1 cellular context compared by ENCODE assay signal in the genomic region with DNA sequence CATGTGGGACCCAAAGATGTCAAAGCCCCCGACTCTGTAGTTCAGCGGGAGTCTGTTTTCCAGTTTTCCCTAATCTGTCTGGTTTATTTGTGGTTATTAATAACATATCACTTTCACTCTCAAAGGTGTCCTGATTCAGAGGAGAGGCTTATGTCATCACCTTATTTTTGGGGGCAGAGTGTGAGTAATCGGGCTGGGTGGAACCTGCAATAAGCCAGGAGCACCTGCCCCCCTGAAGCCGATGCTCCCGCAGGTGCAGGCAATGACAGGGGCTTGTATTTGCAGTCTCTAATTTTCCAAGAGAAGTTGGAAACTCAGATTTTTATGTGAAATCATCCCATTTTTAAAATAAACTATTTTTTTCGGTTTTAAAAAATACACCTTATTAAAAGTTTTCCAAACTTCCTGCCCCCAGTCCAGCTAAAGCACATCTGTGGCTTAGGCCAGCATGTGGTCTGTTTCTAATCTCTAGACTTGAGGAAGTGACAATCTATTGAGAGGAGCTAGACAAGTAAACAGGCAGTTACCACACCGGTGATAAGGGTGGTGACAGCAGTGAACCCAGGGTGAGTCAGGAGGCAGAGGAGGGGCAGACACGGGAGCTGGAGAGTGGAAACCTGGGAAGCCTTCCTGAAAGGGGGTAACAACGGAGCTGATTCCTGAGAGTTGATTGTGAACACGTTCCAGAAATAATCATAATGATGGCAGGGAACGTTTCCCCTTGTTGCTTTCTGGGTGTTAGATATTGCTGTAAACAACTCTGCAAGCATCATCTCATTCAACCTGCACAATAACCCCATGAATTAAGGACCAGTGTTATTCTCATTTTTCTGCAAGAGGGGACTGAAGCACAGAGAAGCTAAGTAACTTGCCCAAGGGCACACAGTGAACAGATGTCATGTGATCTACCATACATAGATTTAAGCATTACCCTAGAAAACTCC.
A peak's percentile ranks its signal among the peaks of the same experiment; 100 is the strongest.
TF ChIP-seq lines count a peak whose summit lies in the region.

No MANE protein-coding gene starts in this region.

TF ChIP-seq in HEK293, 187 proteins besides CTCF, POLR2A, EP300 and RAD21 (continued from another document):
- TF ChIP-seq, protein P1, sequence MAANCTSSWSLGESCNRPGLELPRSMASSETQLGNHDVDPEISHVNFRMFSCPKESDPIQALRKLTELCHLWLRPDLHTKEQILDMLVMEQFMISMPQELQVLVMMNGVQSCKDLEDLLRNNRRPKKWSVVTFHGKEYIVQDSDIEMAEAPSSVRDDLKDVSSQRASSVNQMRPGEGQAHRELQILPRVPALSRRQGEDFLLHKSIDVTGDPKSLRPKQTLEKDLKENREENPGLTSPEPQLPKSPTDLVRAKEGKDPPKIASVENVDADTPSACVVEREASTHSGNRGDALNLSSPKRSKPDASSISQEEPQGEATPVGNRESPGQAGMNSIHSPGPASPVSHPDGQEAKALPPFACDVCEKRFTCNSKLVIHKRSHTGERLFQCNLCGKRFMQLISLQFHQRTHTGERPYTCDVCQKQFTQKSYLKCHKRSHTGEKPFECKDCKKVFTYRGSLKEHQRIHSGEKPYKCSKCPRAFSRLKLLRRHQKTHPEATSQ (tag by site-specific recombination; IDR thresholded peaks at IDR 0.05): no peak
- TF ChIP-seq ZNF843 (tag by site-specific recombination; IDR thresholded peaks at IDR 0.05) (peak; percentile 58), IKZF3 (tag by site-specific recombination; IDR thresholded peaks at IDR 0.05) (peak; percentile 46; the same call in 1 of the 2 replicates), ZNF529 (tag by site-specific recombination; IDR thresholded peaks at IDR 0.05; ENCODE audit: insufficient replicate concordance) (no peak), PRDM1 (tag by site-specific recombination; IDR thresholded peaks at IDR 0.05) (peak; percentile 42; the same call in 1 of the 2 replicates), ZNF169 (tag by site-specific recombination; IDR thresholded peaks at IDR 0.05) (no peak), OSR2 (tag by site-specific recombination; IDR thresholded peaks at IDR 0.05) (peak; percentile 94), ZNF391 (tag by site-specific recombination; IDR thresholded peaks at IDR 0.05; ENCODE audit: borderline replicate concordance, low read depth) (no peak), ZSCAN23 (tag by site-specific recombination; IDR thresholded peaks at IDR 0.05) (no peak), SP2 (tag by site-specific recombination; IDR thresholded peaks at IDR 0.05) (peak; percentile 30; the same call in 1 of the 2 replicates), BCL11A (tag by site-specific recombination; IDR thresholded peaks at IDR 0.05; ENCODE audit: low read depth) (no peak), ZBTB1 (tag by site-specific recombination; IDR thresholded peaks at IDR 0.05) (no peak), ZNF629 (tag by site-specific recombination; IDR thresholded peaks at IDR 0.05) (peak; percentile 76; the same call in 1 of the 2 replicates), ZNF311 (tag by site-specific recombination; IDR thresholded peaks at IDR 0.05; ENCODE audit: borderline replicate concordance) (no peak), ZNF174 (tag by site-specific recombination; IDR thresholded peaks at IDR 0.05) (no peak), ZNF777 (tag by site-specific recombination; IDR thresholded peaks at IDR 0.05; ENCODE audit: borderline replicate concordance) (no peak), SP3 (tag by site-specific recombination; IDR thresholded peaks at IDR 0.05) (0 out of 2 replicates have a peak, but pooled peaks have one; percentile 25), ZNF670 (tag by site-specific recombination; IDR thresholded peaks at IDR 0.05; ENCODE audit: low read depth) (no peak), ZNF768 (tag by site-specific recombination; IDR thresholded peaks at IDR 0.05) (peak; percentile 78; the same call in 1 of the 2 replicates), ZNF560 (tag by site-specific recombination; IDR thresholded peaks at IDR 0.05; ENCODE audit: borderline replicate concordance) (no peak), ZBTB20 (tag by site-specific recombination; IDR thresholded peaks at IDR 0.05) (no peak), ZNF626 (tag by site-specific recombination; IDR thresholded peaks at IDR 0.05) (no peak), ZEB2 (tag by site-specific recombination; IDR thresholded peaks at IDR 0.05) (peak; percentile 54; the same call in 1 of the 2 replicates), ZNF10 (tag by site-specific recombination; IDR thresholded peaks at IDR 0.05) (no peak), ZBTB17 (tag by site-specific recombination; IDR thresholded peaks at IDR 0.05) (peak; percentile 15; the same call in 1 of the 2 replicates), ZNF214 (tag by site-specific recombination; IDR thresholded peaks at IDR 0.05; ENCODE audit: borderline replicate concordance) (no peak), KLF1 (tag by site-specific recombination; IDR thresholded peaks at IDR 0.05) (peak; percentile 86), ZNF133 (tag by site-specific recombination; IDR thresholded peaks at IDR 0.05) (no peak), ZNF785 (tag by site-specific recombination; IDR thresholded peaks at IDR 0.05) (no peak), ZXDB (tag by site-specific recombination; IDR thresholded peaks at IDR 0.05) (peak; percentile 74; the same call in 1 of the 2 replicates), ZNF341 (tag by site-specific recombination; IDR thresholded peaks at IDR 0.05; ENCODE audit: low read depth) (no peak), OVOL3 (tag by site-specific recombination; IDR thresholded peaks at IDR 0.05) (no peak), ZNF350 (tag by site-specific recombination; IDR thresholded peaks at IDR 0.05) (no peak), ZNF473 (tag by site-specific recombination; IDR thresholded peaks at IDR 0.05) (no peak), ZNF121 (tag by site-specific recombination; IDR thresholded peaks at IDR 0.05) (no peak), TCF7L2 (IDR thresholded peaks at IDR 0.05; ENCODE audit: borderline replicate concordance, low read depth, low read length) (no peak), ZNF274 (IDR thresholded peaks at IDR 0.05; ENCODE audit: low read length) (no peak), ZNF274 (tag by site-specific recombination; IDR thresholded peaks at IDR 0.05; ENCODE audit: borderline replicate concordance) (no peak), WT1 (tag by site-specific recombination; IDR thresholded peaks at IDR 0.05) (0 out of 2 replicates have a peak, but pooled peaks have one; percentile 35), TRIM28 (IDR thresholded peaks at IDR 0.05; ENCODE audit: borderline replicate concordance, low read length) (no peak; the same call in 1 of the 2 replicates), ZNF266 (tag by site-specific recombination; IDR thresholded peaks at IDR 0.05; ENCODE audit: low read depth) (no peak)
- TF ChIP-seq, protein P2, sequence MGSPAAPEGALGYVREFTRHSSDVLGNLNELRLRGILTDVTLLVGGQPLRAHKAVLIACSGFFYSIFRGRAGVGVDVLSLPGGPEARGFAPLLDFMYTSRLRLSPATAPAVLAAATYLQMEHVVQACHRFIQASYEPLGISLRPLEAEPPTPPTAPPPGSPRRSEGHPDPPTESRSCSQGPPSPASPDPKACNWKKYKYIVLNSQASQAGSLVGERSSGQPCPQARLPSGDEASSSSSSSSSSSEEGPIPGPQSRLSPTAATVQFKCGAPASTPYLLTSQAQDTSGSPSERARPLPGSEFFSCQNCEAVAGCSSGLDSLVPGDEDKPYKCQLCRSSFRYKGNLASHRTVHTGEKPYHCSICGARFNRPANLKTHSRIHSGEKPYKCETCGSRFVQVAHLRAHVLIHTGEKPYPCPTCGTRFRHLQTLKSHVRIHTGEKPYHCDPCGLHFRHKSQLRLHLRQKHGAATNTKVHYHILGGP (tag by site-specific recombination; IDR thresholded peaks at IDR 0.05): no peak
- TF ChIP-seq, protein P3, sequence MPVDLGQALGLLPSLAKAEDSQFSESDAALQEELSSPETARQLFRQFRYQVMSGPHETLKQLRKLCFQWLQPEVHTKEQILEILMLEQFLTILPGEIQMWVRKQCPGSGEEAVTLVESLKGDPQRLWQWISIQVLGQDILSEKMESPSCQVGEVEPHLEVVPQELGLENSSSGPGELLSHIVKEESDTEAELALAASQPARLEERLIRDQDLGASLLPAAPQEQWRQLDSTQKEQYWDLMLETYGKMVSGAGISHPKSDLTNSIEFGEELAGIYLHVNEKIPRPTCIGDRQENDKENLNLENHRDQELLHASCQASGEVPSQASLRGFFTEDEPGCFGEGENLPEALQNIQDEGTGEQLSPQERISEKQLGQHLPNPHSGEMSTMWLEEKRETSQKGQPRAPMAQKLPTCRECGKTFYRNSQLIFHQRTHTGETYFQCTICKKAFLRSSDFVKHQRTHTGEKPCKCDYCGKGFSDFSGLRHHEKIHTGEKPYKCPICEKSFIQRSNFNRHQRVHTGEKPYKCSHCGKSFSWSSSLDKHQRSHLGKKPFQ (tag by site-specific recombination; IDR thresholded peaks at IDR 0.05): no peak
- TF ChIP-seq, protein P4, sequence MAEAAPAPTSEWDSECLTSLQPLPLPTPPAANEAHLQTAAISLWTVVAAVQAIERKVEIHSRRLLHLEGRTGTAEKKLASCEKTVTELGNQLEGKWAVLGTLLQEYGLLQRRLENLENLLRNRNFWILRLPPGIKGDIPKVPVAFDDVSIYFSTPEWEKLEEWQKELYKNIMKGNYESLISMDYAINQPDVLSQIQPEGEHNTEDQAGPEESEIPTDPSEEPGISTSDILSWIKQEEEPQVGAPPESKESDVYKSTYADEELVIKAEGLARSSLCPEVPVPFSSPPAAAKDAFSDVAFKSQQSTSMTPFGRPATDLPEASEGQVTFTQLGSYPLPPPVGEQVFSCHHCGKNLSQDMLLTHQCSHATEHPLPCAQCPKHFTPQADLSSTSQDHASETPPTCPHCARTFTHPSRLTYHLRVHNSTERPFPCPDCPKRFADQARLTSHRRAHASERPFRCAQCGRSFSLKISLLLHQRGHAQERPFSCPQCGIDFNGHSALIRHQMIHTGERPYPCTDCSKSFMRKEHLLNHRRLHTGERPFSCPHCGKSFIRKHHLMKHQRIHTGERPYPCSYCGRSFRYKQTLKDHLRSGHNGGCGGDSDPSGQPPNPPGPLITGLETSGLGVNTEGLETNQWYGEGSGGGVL (tag by site-specific recombination; IDR thresholded peaks at IDR 0.05): peak; percentile 42
- TF ChIP-seq, protein P5, sequence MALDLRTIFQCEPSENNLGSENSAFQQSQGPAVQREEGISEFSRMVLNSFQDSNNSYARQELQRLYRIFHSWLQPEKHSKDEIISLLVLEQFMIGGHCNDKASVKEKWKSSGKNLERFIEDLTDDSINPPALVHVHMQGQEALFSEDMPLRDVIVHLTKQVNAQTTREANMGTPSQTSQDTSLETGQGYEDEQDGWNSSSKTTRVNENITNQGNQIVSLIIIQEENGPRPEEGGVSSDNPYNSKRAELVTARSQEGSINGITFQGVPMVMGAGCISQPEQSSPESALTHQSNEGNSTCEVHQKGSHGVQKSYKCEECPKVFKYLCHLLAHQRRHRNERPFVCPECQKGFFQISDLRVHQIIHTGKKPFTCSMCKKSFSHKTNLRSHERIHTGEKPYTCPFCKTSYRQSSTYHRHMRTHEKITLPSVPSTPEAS (tag by site-specific recombination; IDR thresholded peaks at IDR 0.05): no peak
- TF ChIP-seq, protein P6, sequence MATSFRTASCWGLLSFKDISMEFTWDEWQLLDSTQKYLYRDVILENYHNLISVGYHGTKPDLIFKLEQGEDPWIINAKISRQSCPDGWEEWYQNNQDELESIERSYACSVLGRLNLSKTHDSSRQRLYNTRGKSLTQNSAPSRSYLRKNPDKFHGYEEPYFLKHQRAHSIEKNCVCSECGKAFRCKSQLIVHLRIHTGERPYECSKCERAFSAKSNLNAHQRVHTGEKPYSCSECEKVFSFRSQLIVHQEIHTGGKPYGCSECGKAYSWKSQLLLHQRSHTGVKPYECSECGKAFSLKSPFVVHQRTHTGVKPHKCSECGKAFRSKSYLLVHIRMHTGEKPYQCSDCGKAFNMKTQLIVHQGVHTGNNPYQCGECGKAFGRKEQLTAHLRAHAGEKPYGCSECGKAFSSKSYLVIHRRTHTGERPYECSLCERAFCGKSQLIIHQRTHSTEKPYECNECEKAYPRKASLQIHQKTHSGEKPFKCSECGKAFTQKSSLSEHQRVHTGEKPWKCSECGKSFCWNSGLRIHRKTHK (tag by site-specific recombination; IDR thresholded peaks at IDR 0.05): no peak
- TF ChIP-seq, protein P7, sequence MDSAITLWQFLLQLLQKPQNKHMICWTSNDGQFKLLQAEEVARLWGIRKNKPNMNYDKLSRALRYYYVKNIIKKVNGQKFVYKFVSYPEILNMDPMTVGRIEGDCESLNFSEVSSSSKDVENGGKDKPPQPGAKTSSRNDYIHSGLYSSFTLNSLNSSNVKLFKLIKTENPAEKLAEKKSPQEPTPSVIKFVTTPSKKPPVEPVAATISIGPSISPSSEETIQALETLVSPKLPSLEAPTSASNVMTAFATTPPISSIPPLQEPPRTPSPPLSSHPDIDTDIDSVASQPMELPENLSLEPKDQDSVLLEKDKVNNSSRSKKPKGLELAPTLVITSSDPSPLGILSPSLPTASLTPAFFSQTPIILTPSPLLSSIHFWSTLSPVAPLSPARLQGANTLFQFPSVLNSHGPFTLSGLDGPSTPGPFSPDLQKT (IDR thresholded peaks at IDR 0.05; ENCODE audit: borderline replicate concordance, low read depth, low read length): no peak
- TF ChIP-seq, protein P8, sequence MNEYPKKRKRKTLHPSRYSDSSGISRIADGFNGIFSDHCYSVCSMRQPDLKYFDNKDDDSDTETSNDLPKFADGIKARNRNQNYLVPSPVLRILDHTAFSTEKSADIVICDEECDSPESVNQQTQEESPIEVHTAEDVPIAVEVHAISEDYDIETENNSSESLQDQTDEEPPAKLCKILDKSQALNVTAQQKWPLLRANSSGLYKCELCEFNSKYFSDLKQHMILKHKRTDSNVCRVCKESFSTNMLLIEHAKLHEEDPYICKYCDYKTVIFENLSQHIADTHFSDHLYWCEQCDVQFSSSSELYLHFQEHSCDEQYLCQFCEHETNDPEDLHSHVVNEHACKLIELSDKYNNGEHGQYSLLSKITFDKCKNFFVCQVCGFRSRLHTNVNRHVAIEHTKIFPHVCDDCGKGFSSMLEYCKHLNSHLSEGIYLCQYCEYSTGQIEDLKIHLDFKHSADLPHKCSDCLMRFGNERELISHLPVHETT (tag by site-specific recombination; IDR thresholded peaks at IDR 0.05): peak; percentile 66; the same call in 1 of the 2 replicates
- TF ChIP-seq, protein P9, sequence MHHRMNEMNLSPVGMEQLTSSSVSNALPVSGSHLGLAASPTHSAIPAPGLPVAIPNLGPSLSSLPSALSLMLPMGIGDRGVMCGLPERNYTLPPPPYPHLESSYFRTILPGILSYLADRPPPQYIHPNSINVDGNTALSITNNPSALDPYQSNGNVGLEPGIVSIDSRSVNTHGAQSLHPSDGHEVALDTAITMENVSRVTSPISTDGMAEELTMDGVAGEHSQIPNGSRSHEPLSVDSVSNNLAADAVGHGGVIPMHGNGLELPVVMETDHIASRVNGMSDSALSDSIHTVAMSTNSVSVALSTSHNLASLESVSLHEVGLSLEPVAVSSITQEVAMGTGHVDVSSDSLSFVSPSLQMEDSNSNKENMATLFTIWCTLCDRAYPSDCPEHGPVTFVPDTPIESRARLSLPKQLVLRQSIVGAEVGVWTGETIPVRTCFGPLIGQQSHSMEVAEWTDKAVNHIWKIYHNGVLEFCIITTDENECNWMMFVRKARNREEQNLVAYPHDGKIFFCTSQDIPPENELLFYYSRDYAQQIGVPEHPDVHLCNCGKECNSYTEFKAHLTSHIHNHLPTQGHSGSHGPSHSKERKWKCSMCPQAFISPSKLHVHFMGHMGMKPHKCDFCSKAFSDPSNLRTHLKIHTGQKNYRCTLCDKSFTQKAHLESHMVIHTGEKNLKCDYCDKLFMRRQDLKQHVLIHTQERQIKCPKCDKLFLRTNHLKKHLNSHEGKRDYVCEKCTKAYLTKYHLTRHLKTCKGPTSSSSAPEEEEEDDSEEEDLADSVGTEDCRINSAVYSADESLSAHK (tag by site-specific recombination; IDR thresholded peaks at IDR 0.05): 0 out of 2 replicates have a peak, but pooled peaks have one; percentile 11
